In the genomic region with DNA sequence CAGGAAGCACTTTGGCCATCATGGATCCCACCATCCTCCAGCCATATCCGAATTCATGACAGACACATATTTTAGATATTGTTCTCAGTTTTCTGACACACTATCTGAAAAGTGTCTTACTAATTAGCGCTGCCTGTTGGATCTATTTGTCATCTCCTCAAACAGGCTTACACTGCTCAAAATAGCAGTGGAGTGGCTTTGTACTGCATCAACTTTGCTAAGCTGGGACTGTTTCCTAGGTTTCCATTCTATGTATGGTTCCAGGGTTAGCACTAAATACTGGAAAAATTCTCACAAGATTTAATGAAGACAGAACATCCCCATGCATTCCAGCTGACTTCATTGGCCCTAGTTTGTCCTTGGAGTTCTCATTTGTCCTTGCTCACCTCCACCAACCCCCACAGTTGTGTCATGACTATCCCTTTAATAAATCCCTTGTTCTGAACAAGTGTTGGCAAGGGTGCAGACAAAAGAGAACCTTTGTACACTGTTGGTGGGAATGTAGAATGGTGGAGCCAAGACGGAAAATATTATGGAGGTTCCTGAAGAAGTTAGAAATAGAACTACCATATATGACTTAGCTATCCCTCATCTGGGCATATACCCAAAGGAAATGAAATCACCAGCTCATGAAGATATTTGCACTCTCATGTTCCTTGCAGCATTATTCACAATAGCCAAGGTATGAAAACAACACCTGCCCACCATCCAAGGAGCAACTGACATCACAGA, we compare ENCODE assay signal across 13 cellular contexts.
A peak's percentile ranks its signal among the peaks of the same experiment; 100 is the strongest.
DNase-seq lines count a peak whose midpoint lies in the region; ATAC-seq and TF ChIP-seq lines count a peak whose summit lies in the region.
"Had no signal": no experiment of that assay in that cellular context is flagged by ENCODE, and none has a peak within 500 bp of the region (broad histone marks: within the 10 kb centered on the region; RNA-seq: fewer than 3 reads in every experiment).

No MANE protein-coding gene starts in this region.

- ATAC-seq in Right ventricle myocardium superior (ENCODE audit: poor library complexity) (peak; percentile 48), left cardiac atrium (peak; percentile 62 to 71)
- ATAC-seq: activated CD8-positive, alpha-beta memory T cell treated with anti-CD3 and anti-CD28 coated beads, Interleukin-2, amount 10 ng/mL, durations not matched to agents 7 days and 5 days had no signal

- POLR2A ChIA-PET in OCI-LY7 (lab: Charles Lee), result interaction anchor here (0.6 kb wide), 1 partner anchor 189 kb away, joined by 5 read pairs; no protein-coding TSS in a partner anchor

- no peaks in the 10 kb centered on the region for H3K9me2 ChIP-seq in OCI-LY7 (ENCODE audit: insufficient read depth, low read length)

- H3K4me3 ChIP-seq in left ventricle myocardium inferior (no peak overlapping the region), coronary artery (no peak overlapping the region), OCI-LY7 (ENCODE audit: low read depth, low read length, poor library complexity, severe bottlenecking) (no peak overlapping the region)

- H3K4me2 ChIP-seq in OCI-LY7 (ENCODE audit: low read length), result no peak overlapping the region

- H3K9me3 ChIP-seq in left ventricle myocardium inferior (replicated peaks) (no peaks in the 10 kb centered on the region), OCI-LY7 (ENCODE audit: low read length) (no peaks in the 10 kb centered on the region)

- CTCF ChIA-PET in OCI-LY7 (lab: Charles Lee; ENCODE audit: unreplicated experiment), result no interaction called here

- no peaks in the 10 kb centered on the region for H4K20me1 ChIP-seq in OCI-LY7 (ENCODE audit: insufficient read depth, low read length)

- DNase-seq in Right ventricle myocardium superior (no peak), left ventricle myocardium inferior (no peak), coronary artery (ENCODE audit: low spot score) (no peak), left cardiac atrium (no peak), OCI-LY7 (ENCODE audit: low spot score) (no peak), hippocampal formation (lab: John Stamatoyannopoulos, UW) (no peak), NCI-H1417 (lab: John Stamatoyannopoulos, UW) (no peak)
- DNase-seq in effector CD8-positive, alpha-beta T cell (lab: John Stamatoyannopoulos, UW), result no peak
- DNase-seq: ACHN; activated CD8-positive, alpha-beta memory T cell treated with anti-CD3 and anti-CD28 coated beads, Interleukin-2, amount 10 ng/mL, durations not matched to agents 7 days and 5 days; activated effector memory CD4-positive, alpha-beta T cell treated with Interleukin-2 at 50 U/mL for 16 hours; immature natural killer cell; NCI-H2171 had no signal

- H3K36me3 ChIP-seq in left ventricle myocardium inferior (no peaks in the 10 kb centered on the region), OCI-LY7 (ENCODE audit: insufficient read depth, low read length) (no peaks in the 10 kb centered on the region)

- H2AFZ ChIP-seq in OCI-LY7 (ENCODE audit: low read length), result no peak overlapping the region

- H3K27ac ChIP-seq in left ventricle myocardium inferior (replicated peaks) (no peak overlapping the region), coronary artery (peak overlapping the region; percentile 61 to 91), OCI-LY7 (ENCODE audit: low read depth, low read length, poor library complexity, severe bottlenecking) (no peak overlapping the region)

- intact Hi-C loops in Right ventricle myocardium superior (cut with DNase I) (no loop called here), left ventricle myocardium inferior (cut with micrococcal nuclease) (loop anchor here (2.0 kb wide), 1 partner anchor 379 kb away; no protein-coding TSS in a partner anchor), left cardiac atrium (cut with DNase I) (loop anchor here (5.0 to 10.0 kb wide), 3 partner anchors 32 to 375 kb away; a partner anchor contains a TSS), OCI-LY7 (cut with micrococcal nuclease; ENCODE audit: unreplicated experiment) (no loop called here)

- no TSS peak for BruUV-seq in OCI-LY7 (replicated peaks; lab: Mats Ljungman, UMichigan)

- no peaks in the 10 kb centered on the region for H3K27me3 ChIP-seq in left ventricle myocardium inferior (ENCODE audit: low read depth)

- H3K4me1 ChIP-seq in left ventricle myocardium inferior (no peaks in the 10 kb centered on the region), OCI-LY7 (ENCODE audit: insufficient read depth, low read length, poor library complexity, severe bottlenecking) (no peaks in the 10 kb centered on the region)

- TF ChIP-seq CTCF in left ventricle myocardium inferior (IDR thresholded peaks at IDR 0.05; ENCODE audit: borderline replicate concordance) (no peak), coronary artery (IDR thresholded peaks at IDR 0.05) (no peak), OCI-LY7 (conservative IDR thresholded peaks at IDR 0.05; ENCODE audit: low read length) (no peak)

- H3K79me2 ChIP-seq in OCI-LY7 (ENCODE audit: insufficient read depth, low read depth, low read length), result no peaks in the 10 kb centered on the region

Comparison
In these comparisons a context has a peak if more than half of its experiments do, and no peak if none do; other contexts are left out.
1. intact Hi-C loops: an anchor here in left ventricle myocardium inferior (2.0 kb wide) and left cardiac atrium (5.0 to 10.0 kb wide); none called in Right ventricle myocardium superior and OCI-LY7.
2. H3K27ac ChIP-seq: peak in coronary artery (2 of 2); none in left ventricle myocardium inferior (single experiment) and OCI-LY7 (single experiment).